In the genomic region with DNA sequence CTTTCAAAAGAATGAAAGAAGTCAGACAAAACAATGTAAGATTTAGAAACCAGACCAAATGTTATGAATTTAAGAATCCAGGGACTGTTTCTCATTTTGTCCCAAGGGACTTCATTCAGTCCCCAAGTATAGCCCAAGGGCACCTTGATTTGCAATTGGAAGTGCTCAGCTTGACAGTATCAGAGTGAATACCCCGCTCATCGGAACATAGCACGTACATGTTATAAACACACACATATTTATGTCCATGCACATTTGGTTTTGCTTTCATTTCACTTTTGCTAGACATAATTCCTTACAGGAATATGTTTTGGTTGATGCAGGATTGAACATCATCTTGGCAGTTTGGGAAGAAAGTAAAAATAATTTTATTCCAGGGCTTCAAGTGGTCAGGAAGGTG, we compare ENCODE assay signal across 17 cellular contexts.
"Had no signal": no experiment of that assay in that cellular context is flagged by ENCODE, and none has a peak within 500 bp of the region (broad histone marks: within the 10 kb centered on the region; RNA-seq: fewer than 3 reads in every experiment).

No MANE protein-coding gene starts in this region.

- H3K4me3 ChIP-seq: esophagus squamous epithelium, gastrocnemius medialis, left lung, psoas muscle, right lobe of liver, spleen, suprapubic skin had no signal

- DNase-seq: activated B cell treated with CpG ODN at 0.5 μM for 24 hours; activated CD4-positive, alpha-beta T cell treated with anti-CD3 and anti-CD28 coated beads, Interleukin-2, amount 10 ng/mL, durations not matched to agents 7 days and 5 days; activated CD8-positive, alpha-beta memory T cell treated with anti-CD3 and anti-CD28 coated beads for 24 hours; activated gamma-delta T cell treated with Interleukin-2 at 50 U/mL for 16 hours; brain microvascular endothelial cell; cortex of kidney; effector CD8-positive, alpha-beta T cell; esophagus squamous epithelium; gastrocnemius medialis; left lung; nephron progenitor cell; occipital lobe; psoas muscle; right lobe of liver; spleen; SW 1271 had no signal

- H3K27ac ChIP-seq: brain microvascular endothelial cell, esophagus squamous epithelium, gastrocnemius medialis, left lung, psoas muscle, right lobe of liver, spleen, suprapubic skin had no signal

- H3K36me3 ChIP-seq: brain microvascular endothelial cell, esophagus squamous epithelium, gastrocnemius medialis, left lung, right lobe of liver, spleen, suprapubic skin had no signal

- H3K9me3 ChIP-seq: esophagus squamous epithelium, gastrocnemius medialis, suprapubic skin had no signal

- H3K27me3 ChIP-seq: brain microvascular endothelial cell, esophagus squamous epithelium, gastrocnemius medialis, left lung, right lobe of liver, spleen, suprapubic skin had no signal

- H3K4me1 ChIP-seq: esophagus squamous epithelium, psoas muscle, spleen had no signal

- ATAC-seq: gastrocnemius medialis, left lung, psoas muscle had no signal
